In genomic region chr4:145481164-145481941, GRCh38 we compare ENCODE assay signal across 8 cellular contexts. TPM values are rescaled to one million over a fixed set of nuclear protein-coding genes. Genes with fewer than 3 reads are reported as not detected.
A peak's percentile ranks its signal among the peaks of the same experiment; 100 is the strongest.
DNase-seq lines count a peak whose midpoint lies in the region; ATAC-seq and TF ChIP-seq lines count a peak whose summit lies in the region.

TSS of gene SMAD1 (plus strand) at chr4:145481853. CDS start at chr4:145514614, 32,761 bp downstream.

- H3K4me3 ChIP-seq in CD4-positive, alpha-beta memory T cell (ENCODE audit: low read length in 2 of 2), result peak within 1 kb of the TSS in 1 of 2 donors; percentile 29
- peak within 1 kb of the TSS; percentile 65 for H3K4me3 ChIP-seq in NT2/D1 (ENCODE audit: insufficient read length, low read depth)
- peak within 1 kb of the TSS; percentile 20 to 100 (median 93) for H3K4me3 ChIP-seq in thyroid gland (replicated peaks in 1 of 3)

- peaks cover 18 to 31% of the 10 kb centered on the region in 2 donors for H3K27me3 Mint-ChIP-seq in CD4-positive, alpha-beta memory T cell
- H3K27me3 Mint-ChIP-seq in activated naive CD4-positive, alpha-beta T cell treated with anti-CD3 and anti-CD28 coated beads, Interleukin-2, amount 50 U/mL, for 24 hours, result peaks cover 32% of the 10 kb centered on the region
- no peaks in the 10 kb centered on the region for H3K27me3 Mint-ChIP-seq in neural crest cell (ENCODE audit: low read depth)

- no peaks in the 10 kb centered on the region for H3K36me3 Mint-ChIP-seq in CD4-positive, alpha-beta memory T cell
- H3K36me3 Mint-ChIP-seq in activated naive CD4-positive, alpha-beta T cell treated with anti-CD3 and anti-CD28 coated beads, Interleukin-2, amount 50 U/mL, for 24 hours, result no peaks in the 10 kb centered on the region
- H3K36me3 Mint-ChIP-seq in neural crest cell (ENCODE audit: low read depth), result no peaks in the 10 kb centered on the region

- 1 to 3% methylated on average over 19 to 37 of the region's 65 CpGs for WGBS in thyroid gland, 2 donors

- H3K4me1 Mint-ChIP-seq in CD4-positive, alpha-beta memory T cell, result peaks cover 5 to 14% (median 6%) of the 10 kb centered on the region in 4 donors
- H3K4me1 Mint-ChIP-seq in activated naive CD4-positive, alpha-beta T cell treated with anti-CD3 and anti-CD28 coated beads, Interleukin-2, amount 50 U/mL, for 24 hours, result peaks cover 12% of the 10 kb centered on the region
- peaks cover 15% of the 10 kb centered on the region for H3K4me1 Mint-ChIP-seq in neural crest cell

- TF ChIP-seq POLR2A in thyroid gland (IDR thresholded peaks at IDR 0.05), result peak; percentile 73 to 89

- no peaks in the 10 kb centered on the region for H3K36me3 ChIP-seq in CD4-positive, alpha-beta memory T cell (ENCODE audit: insufficient read depth, low read length)
- H3K36me3 ChIP-seq in NT2/D1 (ENCODE audit: insufficient read depth, insufficient read length, low read length) (no peaks in the 10 kb centered on the region), thyroid gland (no peaks in the 10 kb centered on the region)

- POLR2A ChIA-PET in CD4-positive, alpha-beta memory T cell (lab: Charles Lee; ENCODE audit: partially characterized antibody), result interaction anchor here (0.7 kb wide), 1 partner anchor 301 kb away, joined by 3 read pairs; the partner anchor contains the start of gene OTUD4

- peak within 1 kb of the TSS; percentile 72 to 93 (median 80) for H3K4me3 Mint-ChIP-seq in CD4-positive, alpha-beta memory T cell
- peak within 1 kb of the TSS; percentile 85 for H3K4me3 Mint-ChIP-seq in activated naive CD4-positive, alpha-beta T cell treated with anti-CD3 and anti-CD28 coated beads, Interleukin-2, amount 50 U/mL, for 24 hours
- H3K4me3 Mint-ChIP-seq in neural crest cell, result peak within 1 kb of the TSS; percentile 89

- CTCF ChIA-PET in CD4-positive, alpha-beta memory T cell (lab: Charles Lee; ENCODE audit: partially characterized antibody), result no interaction called here

- DNase-seq in CD4-positive, alpha-beta memory T cell, result peak in 2 of 5 donors; percentile 4 to 5
- DNase-seq in NT2/D1 (ENCODE audit: low read depth, low spot score) (no peak), germinal center (ENCODE audit: low spot score) (peak; percentile 30), neural crest cell (ENCODE audit: low read depth, low spot score) (peak; percentile 65), thyroid gland (peak; percentile 91 to 93)

- intact Hi-C loops in CD4-positive, alpha-beta memory T cell (cut with micrococcal nuclease), result no loop called here
- intact Hi-C loops in thyroid gland (cut with DNase I), result no loop called here

- no peak for TF ChIP-seq CTCF in neural crest cell (conservative IDR thresholded peaks at IDR 0.05)
- no peak for TF ChIP-seq CTCF in thyroid gland (IDR thresholded peaks at IDR 0.05)

- peaks cover 0 to 2% (median 0%) of the 10 kb centered on the region in 8 donors for H3K9me3 Mint-ChIP-seq in CD4-positive, alpha-beta memory T cell
- no peaks in the 10 kb centered on the region for H3K9me3 Mint-ChIP-seq in activated naive CD4-positive, alpha-beta T cell treated with anti-CD3 and anti-CD28 coated beads, Interleukin-2, amount 50 U/mL, for 24 hours
- H3K9me3 Mint-ChIP-seq in neural crest cell, result no peaks in the 10 kb centered on the region

- H3K27me3 ChIP-seq in CD4-positive, alpha-beta memory T cell (ENCODE audit: insufficient read depth, low read length), result no peaks in the 10 kb centered on the region
- H3K27me3 ChIP-seq in NT2/D1 (ENCODE audit: insufficient read depth, insufficient read length) (no peaks in the 10 kb centered on the region), thyroid gland (no peaks in the 10 kb centered on the region)

- H3K27ac Mint-ChIP-seq in CD4-positive, alpha-beta memory T cell, result peak within 1 kb of the TSS in 2 of 7 donors; percentile 10 to 73
- peak within 1 kb of the TSS; percentile 20 for H3K27ac Mint-ChIP-seq in activated naive CD4-positive, alpha-beta T cell treated with anti-CD3 and anti-CD28 coated beads, Interleukin-2, amount 50 U/mL, for 24 hours
- H3K27ac Mint-ChIP-seq in neural crest cell (ENCODE audit: unreplicated experiment), result peak within 1 kb of the TSS; percentile 93

- H3K27ac ChIP-seq in CD4-positive, alpha-beta memory T cell (ENCODE audit: low read depth, low read length), result no peak within 1 kb of the TSS
- peak within 1 kb of the TSS; percentile 95 to 99 (median 99) for H3K27ac ChIP-seq in thyroid gland

- peak within 1 kb of the TSS; percentile 87 for H3K9ac ChIP-seq in NT2/D1 (ENCODE audit: insufficient read length, low read depth)

- H3K4me1 ChIP-seq in CD4-positive, alpha-beta memory T cell (ENCODE audit: insufficient read depth, low read length), result no peaks in the 10 kb centered on the region
- H3K4me1 ChIP-seq in NT2/D1 (ENCODE audit: insufficient read depth, insufficient read length) (no peaks in the 10 kb centered on the region), thyroid gland (peaks cover 7 to 12% of the 10 kb centered on the region in 2 donors)

- no peaks in the 10 kb centered on the region for H3K9me3 ChIP-seq in CD4-positive, alpha-beta memory T cell (ENCODE audit: control insufficient read depth in 1 of 2, low read length in 2 of 2)
- H3K9me3 ChIP-seq in NT2/D1 (ENCODE audit: insufficient read depth, low read length) (peaks cover 5% of the 10 kb centered on the region; the same call in 1 of the 2 replicates), thyroid gland (no peaks in the 10 kb centered on the region)

- ATAC-seq in GM19395 (IDR thresholded peaks at IDR 0.05; ENCODE audit: unreplicated experiment), result peak; percentile 44
- peak; percentile 32 for ATAC-seq in HG03520 (IDR thresholded peaks at IDR 0.05; ENCODE audit: unreplicated experiment)

RNA-seq across cellular contexts. Expression of gene SMAD1, which starts in this region (rescaled TPM):
- under 1 TPM; 0.42 to 0.73 TPM for total RNA-seq in CD4-positive, alpha-beta memory T cell
- 1 to 10 TPM in 1 of 2 donors, under 1 TPM in 1; 0.62 to 1.1 TPM for polyA plus RNA-seq in CD4-positive, alpha-beta memory T cell
- 26.8 and 28.6 TPM in 2 replicates for total RNA-seq in neural crest cell
- total RNA-seq in thyroid gland, result 100 to 1,000 TPM in 1 of 4 donors, 10 to 100 TPM in 3; 48.1 to 102 (median 67.4) TPM

Comparison
In these comparisons a context has a peak if more than half of its experiments do, and no peak if none do; other contexts are left out.
1. RNA of gene SMAD1 (total RNA-seq): 48.1 to 102 TPM in thyroid gland and 26.8 to 28.6 TPM in neural crest cell; 0.42 to 0.73 TPM in CD4-positive, alpha-beta memory T cell; every median in the first group is over 10 times any median in the second.
2. Peak in every context shown above with its lines, with median percentiles within 50 percentile points of each other: H3K4me3 Mint-ChIP-seq.